In the genomic region with DNA sequence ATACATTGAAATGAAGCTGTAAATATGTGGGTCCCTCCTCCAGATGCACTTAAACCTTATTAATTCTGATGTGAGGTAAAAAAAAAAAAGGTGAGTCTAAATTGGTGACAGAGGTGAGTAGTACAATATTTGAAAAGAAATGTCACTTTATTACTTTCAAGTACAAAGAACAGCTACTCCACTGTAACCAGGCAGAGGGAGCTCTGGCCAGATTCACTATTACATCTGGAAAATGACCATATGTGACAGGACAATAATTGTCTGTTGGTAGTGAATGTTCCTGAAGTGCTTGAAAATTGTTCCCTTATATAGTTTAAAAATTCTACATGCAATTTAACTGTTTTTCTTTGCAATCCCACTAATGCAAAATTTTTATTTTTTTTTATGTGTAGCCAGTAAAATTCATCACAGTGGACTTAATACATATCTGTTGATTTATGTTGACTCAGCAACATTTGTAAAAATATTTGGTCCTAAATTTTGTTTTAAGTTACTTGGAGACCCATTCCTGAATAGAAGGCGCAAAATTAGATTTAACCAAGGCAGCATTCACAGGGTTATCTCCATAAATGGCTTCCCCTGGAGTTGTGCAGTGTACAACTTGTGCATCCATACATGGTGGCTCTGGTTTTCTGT, we compare ENCODE assay signal across 17 cellular contexts.
A peak's percentile ranks its signal among the peaks of the same experiment; 100 is the strongest.
DNase-seq lines count a peak whose midpoint lies in the region; ATAC-seq, FAIRE-seq and TF ChIP-seq lines count a peak whose summit lies in the region.
"Had no signal": no experiment of that assay in that cellular context is flagged by ENCODE, and none has a peak within 500 bp of the region (broad histone marks: within the 10 kb centered on the region; RNA-seq: fewer than 3 reads in every experiment).

No MANE protein-coding gene starts in this region.

- no peak for DNase-seq in A549 (ENCODE audit: low read depth in 1 of 2, low spot score in 1 of 2)
- DNase-seq in HAP-1 (ENCODE audit: low spot score in 2 of 2): peak; percentile 22 to 33
- DNase-seq in RPMI7951 (ENCODE audit: low read depth): peak; percentile 13
- DNase-seq in fibroblast of pulmonary artery (ENCODE audit: low read depth): peak; percentile 7
- no peak for DNase-seq in mesenteric fat pad (ENCODE audit: low spot score)
- no peak for DNase-seq in nucleus accumbens (lab: John Stamatoyannopoulos, UW)
- DNase-seq: activated CD4-positive, alpha-beta T cell treated with anti-CD3 and anti-CD28 coated beads for 4 hours; amygdala; DMS79 treated with DMSO at 0.1 percent for 48 hours; foreskin melanocyte; MM.1S; T-helper 17 cell had no signal

- WGBS in A549 (ENCODE audit: missing lambda C conversion rate): 70% methylated on average over 1 of the region's 1 CpG

- peak in 1 of 2 experiments; percentile 6; a peak in 2 of 5 replicates for TF ChIP-seq RAD21 in A549 (conservative IDR thresholded peaks at IDR 0.05 in 1 of 2, IDR thresholded peaks at IDR 0.05 in 1 of 2)

- in situ Hi-C loops in HAP-1 (cut with MboI; ENCODE audit: low sequenced_read_pairs): no loop called here

- H3K27ac ChIP-seq in A549: no peak overlapping the region
- H3K27ac ChIP-seq: HL-60, prostate gland, thoracic aorta had no signal

- peak; percentile 22; the same call in 2 of the 3 replicates for TF ChIP-seq CTCF in A549 (IDR thresholded peaks at IDR 0.05)
- peak; percentile 39 for TF ChIP-seq CTCF in fibroblast of pulmonary artery (IDR thresholded peaks at IDR 0.05; ENCODE audit: low read length, missing control alignments)

- peak; percentile 62 to 68; a peak in 4 of 6 replicates for ATAC-seq in A549
- no peak for ATAC-seq in HG02870 (IDR thresholded peaks at IDR 0.05; ENCODE audit: unreplicated experiment)
- ATAC-seq in HG03460 (IDR thresholded peaks at IDR 0.05; ENCODE audit: unreplicated experiment): no peak
- ATAC-seq: T-helper 17 cell had no signal

- FAIRE-seq in A549 (lab: Jason Lieb, UNC): no peak

- H3K27me3 ChIP-seq in HAP-1 (ENCODE audit: low read depth): no peaks in the 10 kb centered on the region

- H3K9me3 ChIP-seq in A549 (no peaks in the 10 kb centered on the region), HAP-1 (no peaks in the 10 kb centered on the region)
- H3K9me3 ChIP-seq: prostate gland, thoracic aorta had no signal

- H3K4me3 ChIP-seq in A549: no peak overlapping the region
- no peak overlapping the region for H3K4me3 ChIP-seq in HAP-1
- H3K4me3 ChIP-seq in fibroblast of pulmonary artery (replicated peaks; ENCODE audit: low read depth, low read length): no peak overlapping the region
- H3K4me3 ChIP-seq: prostate gland, thoracic aorta had no signal

- CTCF ChIA-PET in A549 (lab: Yijun Ruan, JAX): interaction anchor here (0.7 kb wide), 1 partner anchor 168 kb away, joined by 3 read pairs; no protein-coding TSS in a partner anchor

- no peak for TF ChIP-seq POLR2A in A549 (IDR thresholded peaks at IDR 0.05; ENCODE audit: low read length)

- POLR2A ChIA-PET in A549 (lab: Yijun Ruan, JAX): no interaction called here

- TF ChIP-seq EP300 in A549 (IDR thresholded peaks at IDR 0.05): no peak

- H3K4me1 ChIP-seq in A549 (peaks cover 17% of the 10 kb centered on the region), HAP-1 (peaks cover 40% of the 10 kb centered on the region)
- H3K4me1 ChIP-seq: prostate gland had no signal

- H3K4me2 ChIP-seq in A549: peak overlapping the region; percentile 70

- no peaks in the 10 kb centered on the region for H3K36me3 ChIP-seq in HAP-1 (replicated peaks)
- H3K36me3 ChIP-seq: prostate gland, thoracic aorta had no signal

TF ChIP-seq in A549, 52 proteins besides CTCF, POLR2A, EP300 and RAD21:
- TF ChIP-seq CEBPB (IDR thresholded peaks at IDR 0.05): no peak
- no peak for TF ChIP-seq MYC (IDR thresholded peaks at IDR 0.05; ENCODE audit: borderline replicate concordance, low read length)
- no peak for TF ChIP-seq HDAC2 (IDR thresholded peaks at IDR 0.05)
- no peak for TF ChIP-seq ZFP36 (IDR thresholded peaks at IDR 0.05; ENCODE audit: borderline replicate concordance, partially characterized antibody)
- TF ChIP-seq MAFK (IDR thresholded peaks at IDR 0.05; ENCODE audit: partially characterized antibody): peak; percentile 97
- no peak for TF ChIP-seq HMGXB4 (CRISPR knock-in tag; IDR thresholded peaks at IDR 0.05; ENCODE audit: borderline replicate concordance)
- no peak for TF ChIP-seq ZNF302 (CRISPR knock-in tag; IDR thresholded peaks at IDR 0.05)
- no peak for TF ChIP-seq HOXB5 (CRISPR knock-in tag; IDR thresholded peaks at IDR 0.05)

Comparison
In these comparisons a context has a peak if more than half of its experiments do, and no peak if none do; other contexts are left out.
1. ATAC-seq: peak in A549 (2 of 2); none in HG02870 (single experiment) and HG03460 (single experiment).
2. DNase-seq: peak in HAP-1 (2 of 2), RPMI7951 (single experiment) and fibroblast of pulmonary artery (single experiment); none in A549 (0 of 2), mesenteric fat pad (single experiment) and nucleus accumbens (0 of 56).